ENCODE assay signal across 8 cellular contexts in the genomic region with DNA sequence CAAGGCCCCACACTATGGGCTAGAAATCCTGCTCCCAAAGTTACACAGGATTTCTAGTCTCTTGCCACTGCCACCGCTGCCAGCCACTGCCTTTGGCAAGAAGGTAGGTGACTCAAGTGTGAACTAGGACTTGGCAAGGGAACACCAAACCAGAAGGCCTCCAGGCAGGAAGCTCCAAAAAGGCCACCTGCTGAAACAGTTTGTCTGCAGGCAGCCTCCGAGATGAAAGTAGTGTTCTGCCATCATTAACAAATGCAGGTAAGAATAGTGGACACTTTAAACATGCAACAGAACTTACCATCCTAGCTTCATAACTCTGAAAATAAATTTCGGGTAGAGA. TPM values are rescaled to one million over a fixed set of nuclear protein-coding genes. Genes with fewer than 3 reads are reported as not detected.
A peak's percentile ranks its signal among the peaks of the same experiment; 100 is the strongest.
DNase-seq lines count a peak whose midpoint lies in the region; ATAC-seq, FAIRE-seq and TF ChIP-seq lines count a peak whose summit lies in the region.

No MANE protein-coding gene starts in this region.

- FAIRE-seq in HepG2 (lab: Jason Lieb, UNC) = no peak

- TF ChIP-seq CTCF in liver (IDR thresholded peaks at IDR 0.05; ENCODE audit: low read depth, low read length, missing input control) = no peak
- TF ChIP-seq CTCF in HepG2 (CRISPR knock-in tag; IDR thresholded peaks at IDR 0.05) = no peak
- no peak for TF ChIP-seq CTCF in left lung (IDR thresholded peaks at IDR 0.05)

- CTCF ChIA-PET in HepG2 (lab: Yijun Ruan, JAX; ENCODE audit: low intra/inter-chr PET ratio, low total read pairs) = no interaction called here

- H3K27ac Mint-ChIP-seq in activated naive CD4-positive, alpha-beta T cell treated with anti-CD3 and anti-CD28 coated beads, Interleukin-2, amount 50 U/mL, for 24 hours = peak overlapping the region; percentile 99

- H3K9me3 ChIP-seq in liver (ENCODE audit: control insufficient read depth in 4 of 4, low read length in 3 of 4) (no peaks in the 10 kb centered on the region), HepG2 (ENCODE audit: low read length) (no peaks in the 10 kb centered on the region), left lung (no peaks in the 10 kb centered on the region), aorta (ENCODE audit: control insufficient read depth, low read length) (no peaks in the 10 kb centered on the region)

- H3K9ac ChIP-seq in liver (ENCODE audit: low read depth in 1 of 2, low read length in 2 of 2) = peak overlapping the region in 1 of 2 donors; percentile 39
- H3K9ac ChIP-seq in HepG2 (ENCODE audit: insufficient read depth, low read depth, low read length) = no peak overlapping the region

- H3K4me2 ChIP-seq in HepG2 (ENCODE audit: low read depth, low read length) = no peak overlapping the region

- 77% methylated on average over 3 of the region's 3 CpGs for WGBS in liver
- 4% methylated on average over 3 of the region's 3 CpGs for WGBS in HepG2 (ENCODE audit: low lambda C conversion rate)
- WGBS in aorta, 2 donors = 12 to 14% methylated on average over 3 of the region's 3 CpGs

- H3K36me3 ChIP-seq in liver (ENCODE audit: control insufficient read depth in 4 of 4, insufficient read depth in 3 of 4, low read depth in 1 of 4, low read length in 3 of 4) (no peaks in the 10 kb centered on the region), HepG2 (replicated peaks in 1 of 2; ENCODE audit: control insufficient read depth in 1 of 2, insufficient read depth in 2 of 2, low read length in 2 of 2) (no peaks in the 10 kb centered on the region), left lung (no peaks in the 10 kb centered on the region), aorta (ENCODE audit: control insufficient read depth in 1 of 2, insufficient read depth in 2 of 2, low read length in 1 of 2) (no peaks in the 10 kb centered on the region)

- peaks cover 76% of the 10 kb centered on the region for H3K4me1 Mint-ChIP-seq in activated naive CD4-positive, alpha-beta T cell treated with anti-CD3 and anti-CD28 coated beads, Interleukin-2, amount 50 U/mL, for 24 hours

- H3K27me3 Mint-ChIP-seq in activated naive CD4-positive, alpha-beta T cell treated with anti-CD3 and anti-CD28 coated beads, Interleukin-2, amount 50 U/mL, for 24 hours = no peaks in the 10 kb centered on the region

- in situ Hi-C loops in HepG2 (cut with HindIII; ENCODE audit: extremely low pct_ligation_motif_present, low pct_unique_long_range_greater_than_20kb) = no loop called here

- no peaks in the 10 kb centered on the region for H3K79me2 ChIP-seq in HepG2 (ENCODE audit: insufficient read depth, low read length)

- H3K9me3 Mint-ChIP-seq in activated naive CD4-positive, alpha-beta T cell treated with anti-CD3 and anti-CD28 coated beads, Interleukin-2, amount 50 U/mL, for 24 hours = no peaks in the 10 kb centered on the region

- POLR2A ChIA-PET in HepG2 (lab: Yijun Ruan, JAX) = interaction anchor here (0.7 kb wide), 1 partner anchor 21 kb away, joined by 7 read pairs; no protein-coding TSS in a partner anchor

- TF ChIP-seq RAD21 in liver (IDR thresholded peaks at IDR 0.05) = no peak
- TF ChIP-seq RAD21 in HepG2 (CRISPR knock-in tag; IDR thresholded peaks at IDR 0.05) = no peak

- peak overlapping the region; percentile 90 for H3K4me3 Mint-ChIP-seq in activated naive CD4-positive, alpha-beta T cell treated with anti-CD3 and anti-CD28 coated beads, Interleukin-2, amount 50 U/mL, for 24 hours

- H2AFZ ChIP-seq in HepG2 (ENCODE audit: low read length) = no peak overlapping the region

- no peaks in the 10 kb centered on the region for H3K27me3 ChIP-seq in liver (ENCODE audit: control insufficient read depth in 4 of 4, insufficient read depth in 4 of 4, low read length in 3 of 4)
- peaks cover 0 to 63% of the 10 kb centered on the region in 2 experiments; a peak in 4 of 5 replicates for H3K27me3 ChIP-seq in HepG2 (ENCODE audit: control insufficient read depth in 1 of 2, insufficient read depth in 2 of 2, low read length in 2 of 2)
- H3K27me3 ChIP-seq in left lung = no peaks in the 10 kb centered on the region
- H3K27me3 ChIP-seq in aorta (ENCODE audit: control insufficient read depth in 1 of 2, insufficient read depth in 2 of 2, low read length in 1 of 2) = no peaks in the 10 kb centered on the region

- DNase-seq in HepG2 (ENCODE audit: low spot score) (no peak), left lung (peak in 1 of 2 donors; percentile 69), aorta (peak; percentile 77 to 86), NCI-H1930 (lab: John Stamatoyannopoulos, UW) (no peak)

- no peaks in the 10 kb centered on the region for H4K20me1 ChIP-seq in HepG2 (ENCODE audit: insufficient read depth, low read length)

- peaks cover 5% of the 10 kb centered on the region for H3K36me3 Mint-ChIP-seq in activated naive CD4-positive, alpha-beta T cell treated with anti-CD3 and anti-CD28 coated beads, Interleukin-2, amount 50 U/mL, for 24 hours

- no peak for TF ChIP-seq POLR2A in HepG2 (IDR thresholded peaks at IDR 0.05; ENCODE audit: insufficient read depth in 1 of 2, low read depth in 2 of 2, low read length in 2 of 2)

- H3K4me1 ChIP-seq in liver (ENCODE audit: control insufficient read depth in 4 of 4, insufficient read depth in 4 of 4, low read length in 3 of 4) (peaks cover 0 to 4% (median under 1%) of the 10 kb centered on the region in 4 donors), HepG2 (ENCODE audit: insufficient read depth, low read length) (peaks cover 11% of the 10 kb centered on the region), left lung (peaks cover 11 to 82% of the 10 kb centered on the region in 2 donors), aorta (ENCODE audit: control insufficient read depth in 1 of 2, insufficient read depth in 2 of 2, low read length in 2 of 2) (peaks cover 2 to 9% of the 10 kb centered on the region in 2 donors)

- intact Hi-C loops in HepG2 (cut with micrococcal nuclease; ENCODE audit: unreplicated experiment) (no loop called here), left lung (cut with DNase I) (loop anchor here in 1 of 2 donors (10.0 kb wide), 1 partner anchor 112 kb away; no protein-coding TSS in a partner anchor), aorta (cut with DNase I) (loop anchor here in 1 of 2 donors (10.0 kb wide), 1 partner anchor 52 kb away; no protein-coding TSS in a partner anchor)

- ATAC-seq in HepG2 = no peak
- ATAC-seq in left lung = no peak
- ATAC-seq in aorta (ENCODE audit: low FRiP score) = peak; percentile 40
- no peak for ATAC-seq in GM19397 (IDR thresholded peaks at IDR 0.05; ENCODE audit: unreplicated experiment)
- ATAC-seq in HG02642 (IDR thresholded peaks at IDR 0.05; ENCODE audit: poor library complexity, unreplicated experiment) = no peak

- TF ChIP-seq EP300 in HepG2 (IDR thresholded peaks at IDR 0.05; ENCODE audit: low read depth in 2 of 2, low read length in 2 of 2) (no peak), HepG2 (CRISPR knock-in tag; IDR thresholded peaks at IDR 0.05; ENCODE audit: borderline replicate concordance) (no peak)

- BruUV-seq in HepG2 (replicated peaks; lab: Mats Ljungman, UMichigan) = no TSS peak

- no peak overlapping the region for H3K4me3 ChIP-seq in liver (ENCODE audit: low read depth in 1 of 3, low read length in 3 of 3)
- no peak overlapping the region for H3K4me3 ChIP-seq in HepG2 (replicated peaks in 1 of 3; ENCODE audit: insufficient read depth in 1 of 3, low read depth in 2 of 3, low read length in 3 of 3)
- no peak overlapping the region for H3K4me3 ChIP-seq in left lung
- H3K4me3 ChIP-seq in aorta (ENCODE audit: low read length in 2 of 2) = no peak overlapping the region

- H3K27ac ChIP-seq in liver (ENCODE audit: low read depth in 1 of 2, low read length in 2 of 2) = peak overlapping the region; percentile 34 to 46
- no peak overlapping the region for H3K27ac ChIP-seq in HepG2 (ENCODE audit: extremely low read length, insufficient read depth, low read length)
- peak overlapping the region; percentile 70 to 96 for H3K27ac ChIP-seq in left lung
- H3K27ac ChIP-seq in aorta (ENCODE audit: low read depth in 1 of 2, low read length in 2 of 2) = peak overlapping the region in 1 of 2 donors; percentile 69

TF ChIP-seq in liver, 16 proteins besides CTCF, POLR2A, EP300 and RAD21 (continues in another document):
- no peak for TF ChIP-seq TAF1 (conservative IDR thresholded peaks at IDR 0.05)
- TF ChIP-seq HNF4G (IDR thresholded peaks at IDR 0.05) = no peak
- TF ChIP-seq JUND (IDR thresholded peaks at IDR 0.05) = no peak

RNA-seq across cellular contexts. Expression of a gene that starts 3.9 kb away (rescaled TPM):
- total RNA-seq in liver (10 to 100 TPM in 1 of 2 donors, 1 to 10 TPM in 1; 7.2 to 18.2 TPM), HepG2 (2016; rRNA removed; fragmentation: Illumina TruSeq; extraction: Trizol) (0.11 and 0.36 TPM in 2 replicates), left lung (10 to 100 TPM; 32.7 to 52.6 TPM), aorta (10 to 100 TPM; 53.3 to 62.6 TPM)
- polyA plus RNA-seq in liver (1 to 10 TPM; 3.8 to 6.4 TPM), HepG2 (2011; rRNA removed) (0.04 and 0.05 TPM in 2 replicates), aorta (10 to 100 TPM in 1 of 2 donors, 1 to 10 TPM in 1; 4.5 to 14.4 TPM)
- not detected in 2 replicates for total RNA-seq in HepG2 (2016; cell fraction: cytosol; rRNA removed; fragmentation: Illumina TruSeq; extraction: Trizol; ENCODE audit: low read depth)
- total RNA-seq in HepG2 (2016; cell fraction: insoluble cytoplasmic fraction; rRNA removed; fragmentation: Illumina TruSeq; extraction: Trizol) = 0.55 and 0.63 TPM in 2 replicates
- total RNA-seq in HepG2 (2016; cell fraction: membrane; rRNA removed; fragmentation: Illumina TruSeq; extraction: Trizol) = 0.77 TPM in 1 of 2 replicates, not detected in the other
- 0.44 and 1.2 TPM in 2 replicates for total RNA-seq in HepG2 (2016; cell fraction: nucleus; rRNA removed; fragmentation: Illumina TruSeq; extraction: Trizol)
- 0.03 and 0.08 TPM in 2 replicates for polyA plus RNA-seq in HepG2 (2011; cell fraction: cytosol; rRNA removed)
- 1.3 and 2.2 TPM in 2 replicates for polyA plus RNA-seq in HepG2 (2011; cell fraction: nucleus; rRNA removed)
- polyA plus RNA-seq in HepG2 (2012) = 0.04 TPM in 1 of 2 replicates, not detected in the other
- 0.16 TPM in 1 of 2 replicates, not detected in the other for polyA plus RNA-seq in HepG2 (2016; cell fraction: cytosol; fragmentation: Illumina TruSeq; extraction: Trizol; ENCODE audit: low read depth)
- 0.09 and 0.17 TPM in 2 replicates for polyA plus RNA-seq in HepG2 (2016; cell fraction: insoluble cytoplasmic fraction; fragmentation: Illumina TruSeq; extraction: Trizol; ENCODE audit: low read depth)
- polyA plus RNA-seq in HepG2 (2016; cell fraction: membrane; fragmentation: Illumina TruSeq; extraction: Trizol; ENCODE audit: low read depth) = not detected in 2 replicates
- polyA plus RNA-seq in HepG2 (2016; cell fraction: nucleus; fragmentation: Illumina TruSeq; extraction: Trizol; ENCODE audit: insufficient read depth, low read depth) = 0.07 and 0.21 TPM in 2 replicates
- polyA minus RNA-seq in HepG2 (2011; rRNA and poly(A)+ RNA removed; ENCODE audit: low replicate concordance) = 0.52 and 22.4 TPM in 2 replicates
- polyA minus RNA-seq in HepG2 (2011; cell fraction: cytosol; rRNA and poly(A)+ RNA removed) = not detected in 2 replicates
- 1.2 and 1.3 TPM in 2 replicates for polyA minus RNA-seq in HepG2 (2011; cell fraction: nucleus; rRNA and poly(A)+ RNA removed)

Comparison
In these comparisons a context has a peak if more than half of its experiments do, and no peak if none do; other contexts are left out.
1. DNase-seq: peak in aorta (2 of 2); none in HepG2 (single experiment) and NCI-H1930 (0 of 2).